20 cellular contexts compared by ENCODE assay signal in the genomic region with DNA sequence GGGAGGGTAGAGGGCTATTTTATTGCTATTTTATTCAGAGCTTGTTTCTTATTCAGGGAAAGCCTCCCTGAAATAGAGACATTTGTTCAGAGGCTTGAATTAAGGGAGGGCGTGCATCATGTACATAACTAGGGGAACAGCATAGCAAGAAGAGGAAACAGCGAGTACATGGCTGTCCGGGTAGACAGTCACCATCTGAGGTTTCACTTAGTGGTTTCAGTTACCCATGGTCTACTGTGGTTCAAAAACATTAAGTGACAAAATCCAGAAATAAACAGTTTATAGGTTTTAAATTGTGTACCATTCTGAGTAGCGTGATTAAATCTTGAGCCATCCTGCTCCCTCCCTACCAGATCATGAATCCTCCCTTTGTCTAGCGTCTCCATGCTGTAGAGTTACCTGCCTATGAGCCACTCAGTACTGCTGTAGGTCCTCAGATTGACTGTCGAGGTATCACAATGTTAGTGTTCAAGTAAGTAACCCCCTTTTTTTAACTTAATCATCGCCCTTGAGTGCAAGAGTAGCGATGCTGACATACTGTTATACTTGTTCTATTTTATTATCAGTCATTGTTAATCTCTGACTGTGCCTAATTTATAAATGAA.
DNase-seq lines count a peak whose midpoint lies in the region; ATAC-seq and TF ChIP-seq lines count a peak whose summit lies in the region.
"Had no signal": no experiment of that assay in that cellular context is flagged by ENCODE, and none has a peak within 500 bp of the region (broad histone marks: within the 10 kb centered on the region; RNA-seq: fewer than 3 reads in every experiment).

No MANE protein-coding gene starts in this region.

- H3K4me1 ChIP-seq in SJSA1 (replicated peaks): peaks cover 34% of the 10 kb centered on the region
- H3K4me1 ChIP-seq in mucosa of descending colon (ENCODE audit: low read depth): no peaks in the 10 kb centered on the region

- H3K27me3 Mint-ChIP-seq in HFFc6 (ENCODE audit: insufficient read depth): no peaks in the 10 kb centered on the region
- no peaks in the 10 kb centered on the region for H3K27me3 Mint-ChIP-seq in effector memory CD8-positive, alpha-beta T cell
- H3K27me3 Mint-ChIP-seq: IgD-negative memory B cell had no signal

- H3K9me3 ChIP-seq in SJSA1 (replicated peaks): no peaks in the 10 kb centered on the region; the same call in 1 of the 2 replicates
- H3K9me3 ChIP-seq in mucosa of descending colon: peaks cover 4% of the 10 kb centered on the region

- H3K9me3 Mint-ChIP-seq in HFFc6: peaks cover 5% of the 10 kb centered on the region; the same call in 1 of the 2 replicates
- H3K9me3 Mint-ChIP-seq in effector memory CD8-positive, alpha-beta T cell: peaks cover 8% of the 10 kb centered on the region in 2 donors

- H3K4me3 Mint-ChIP-seq in HFFc6: no peak overlapping the region
- no peak overlapping the region for H3K4me3 Mint-ChIP-seq in effector memory CD8-positive, alpha-beta T cell
- H3K4me3 Mint-ChIP-seq: IgD-negative memory B cell had no signal

- TF ChIP-seq CTCF in GM06990 (IDR thresholded peaks at IDR 0.05; ENCODE audit: insufficient read depth, low read length, poor library complexity, severe bottlenecking) (no peak), HFFc6 (IDR thresholded peaks at IDR 0.05) (no peak), mucosa of descending colon (IDR thresholded peaks at IDR 0.05) (no peak)

- peaks cover 22% of the 10 kb centered on the region for H3K36me3 Mint-ChIP-seq in HFFc6 (ENCODE audit: low read depth)
- H3K36me3 Mint-ChIP-seq in effector memory CD8-positive, alpha-beta T cell (ENCODE audit: insufficient read depth): no peaks in the 10 kb centered on the region
- H3K36me3 Mint-ChIP-seq: IgD-negative memory B cell had no signal

- DNase-seq in GM06990 (ENCODE audit: extremely low read depth, insufficient read length) (peak; percentile 20), HFFc6 (no peak), SJSA1 (ENCODE audit: low read depth in 1 of 2, low spot score in 2 of 2) (no peak), mucosa of descending colon (no peak), AG08396 (ENCODE audit: low spot score) (no peak), sciatic nerve (ENCODE audit: low spot score) (no peak)
- no peak for DNase-seq in effector memory CD8-positive, alpha-beta T cell
- DNase-seq: ACHN, AML-193, COR-L47, Kasumi-1, MG63, NCI-H1105 treated with DMSO at 0.1 percent for 48 hours, NCI-H1694, NCI-H2107, NCI-H510A, NCI-H748 treated with DMSO at 0.1 percent for 48 hours, SW 1271 had no signal

- intact Hi-C loops in mucosa of descending colon (cut with DNase I, micrococcal nuclease): no loop called here
- intact Hi-C loops in sciatic nerve (cut with DNase I): no loop called here

- H3K4me3 ChIP-seq in GM06990 (replicated peaks; ENCODE audit: low read depth, low read length) (no peak overlapping the region), SJSA1 (no peak overlapping the region), mucosa of descending colon (no peak overlapping the region)
- H3K4me3 ChIP-seq: MG63 had no signal

- peak overlapping the region; percentile 15 for H3K27ac Mint-ChIP-seq in HFFc6
- H3K27ac Mint-ChIP-seq in effector memory CD8-positive, alpha-beta T cell: peak overlapping the region in 1 of 2 donors; percentile 4
- H3K27ac Mint-ChIP-seq: IgD-negative memory B cell had no signal

- ATAC-seq in effector memory CD8-positive, alpha-beta T cell (replicated peaks): peak; percentile 24
- ATAC-seq in mucosa of descending colon: no peak
- ATAC-seq in sciatic nerve: no peak

- H3K4me1 Mint-ChIP-seq in HFFc6 (ENCODE audit: low read depth): peaks cover 54% of the 10 kb centered on the region
- H3K4me1 Mint-ChIP-seq in effector memory CD8-positive, alpha-beta T cell (ENCODE audit: low read depth in 2 of 2): no peaks in the 10 kb centered on the region
- H3K4me1 Mint-ChIP-seq: IgD-negative memory B cell had no signal

- H3K27me3 ChIP-seq in GM06990 (replicated peaks; ENCODE audit: control insufficient read depth, insufficient read depth, low read length) (no peaks in the 10 kb centered on the region), SJSA1 (replicated peaks) (no peaks in the 10 kb centered on the region)
- H3K27me3 ChIP-seq: MG63 had no signal

- peak overlapping the region; percentile 66 for H3K27ac ChIP-seq in SJSA1
- H3K27ac ChIP-seq: C4-2B had no signal

- H3K36me3 ChIP-seq in GM06990 (ENCODE audit: control insufficient read depth, insufficient read depth, low read length) (no peaks in the 10 kb centered on the region), SJSA1 (no peaks in the 10 kb centered on the region), mucosa of descending colon (ENCODE audit: low read depth) (no peaks in the 10 kb centered on the region)
- H3K36me3 ChIP-seq: MG63 had no signal
